ENCODE assay signal across 1 cellular context in the genomic region with DNA sequence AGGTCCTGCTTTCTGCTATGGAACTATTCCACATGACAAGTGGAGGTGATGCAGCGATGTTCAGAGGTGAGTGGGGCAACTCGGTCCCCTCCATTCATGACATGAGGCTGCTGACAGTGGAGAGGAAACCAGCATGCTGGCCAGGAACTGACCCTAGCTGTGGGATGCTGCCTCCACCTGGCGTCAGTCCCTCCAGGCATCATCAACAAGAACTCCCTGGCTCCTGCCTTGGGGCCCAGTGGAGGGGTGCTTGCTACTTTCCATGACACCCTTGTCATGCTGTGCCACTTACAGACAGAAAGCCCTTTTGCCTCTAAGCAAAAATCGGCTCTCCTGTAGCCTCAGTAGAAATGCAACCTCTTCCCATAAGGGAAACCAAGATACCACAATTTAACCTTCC.
TF ChIP-seq lines count a peak whose summit lies in the region.

No MANE protein-coding gene starts in this region.

TF ChIP-seq in HCT116, 20 proteins besides CTCF, POLR2A, EP300 and RAD21 (continued from another document):
- TF ChIP-seq POLR2AphosphoS5 (IDR thresholded peaks at IDR 0.05; ENCODE audit: low read depth, low read length) (no peak), SRF (IDR thresholded peaks at IDR 0.05; ENCODE audit: low read depth) (no peak), JUND (IDR thresholded peaks at IDR 0.05) (no peak), SP1 (IDR thresholded peaks at IDR 0.05; ENCODE audit: low read depth) (no peak), ZNF274 (IDR thresholded peaks at IDR 0.05; ENCODE audit: low read depth, low read length) (no peak), YY1 (IDR thresholded peaks at IDR 0.05; ENCODE audit: extremely low read depth, insufficient replicate concordance, low read depth, low read length) (no peak), EGR1 (IDR thresholded peaks at IDR 0.05; ENCODE audit: low read depth) (no peak), TCF7L2 (IDR thresholded peaks at IDR 0.05; ENCODE audit: borderline replicate concordance, extremely low read depth, insufficient read depth, insufficient read length) (no peak), EZH2 (IDR thresholded peaks at IDR 0.05) (no peak), CBX3 (IDR thresholded peaks at IDR 0.05; ENCODE audit: low read depth) (no peak), ELF1 (IDR thresholded peaks at IDR 0.05; ENCODE audit: borderline replicate concordance, low read depth) (no peak), ZFX (IDR thresholded peaks at IDR 0.05) (no peak)
- TF ChIP-seq, protein P1, sequence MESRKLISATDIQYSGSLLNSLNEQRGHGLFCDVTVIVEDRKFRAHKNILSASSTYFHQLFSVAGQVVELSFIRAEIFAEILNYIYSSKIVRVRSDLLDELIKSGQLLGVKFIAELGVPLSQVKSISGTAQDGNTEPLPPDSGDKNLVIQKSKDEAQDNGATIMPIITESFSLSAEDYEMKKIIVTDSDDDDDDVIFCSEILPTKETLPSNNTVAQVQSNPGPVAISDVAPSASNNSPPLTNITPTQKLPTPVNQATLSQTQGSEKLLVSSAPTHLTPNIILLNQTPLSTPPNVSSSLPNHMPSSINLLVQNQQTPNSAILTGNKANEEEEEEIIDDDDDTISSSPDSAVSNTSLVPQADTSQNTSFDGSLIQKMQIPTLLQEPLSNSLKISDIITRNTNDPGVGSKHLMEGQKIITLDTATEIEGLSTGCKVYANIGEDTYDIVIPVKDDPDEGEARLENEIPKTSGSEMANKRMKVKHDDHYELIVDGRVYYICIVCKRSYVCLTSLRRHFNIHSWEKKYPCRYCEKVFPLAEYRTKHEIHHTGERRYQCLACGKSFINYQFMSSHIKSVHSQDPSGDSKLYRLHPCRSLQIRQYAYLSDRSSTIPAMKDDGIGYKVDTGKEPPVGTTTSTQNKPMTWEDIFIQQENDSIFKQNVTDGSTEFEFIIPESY (IDR thresholded peaks at IDR 0.05; ENCODE audit: extremely low read depth, insufficient replicate concordance, low read length), result no peak
- TF ChIP-seq, protein P2, sequence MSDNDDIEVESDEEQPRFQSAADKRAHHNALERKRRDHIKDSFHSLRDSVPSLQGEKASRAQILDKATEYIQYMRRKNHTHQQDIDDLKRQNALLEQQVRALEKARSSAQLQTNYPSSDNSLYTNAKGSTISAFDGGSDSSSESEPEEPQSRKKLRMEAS (IDR thresholded peaks at IDR 0.05), result no peak
- TF ChIP-seq, protein P3, sequence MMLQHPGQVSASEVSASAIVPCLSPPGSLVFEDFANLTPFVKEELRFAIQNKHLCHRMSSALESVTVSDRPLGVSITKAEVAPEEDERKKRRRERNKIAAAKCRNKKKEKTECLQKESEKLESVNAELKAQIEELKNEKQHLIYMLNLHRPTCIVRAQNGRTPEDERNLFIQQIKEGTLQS (IDR thresholded peaks at IDR 0.05), result no peak
TF ChIP-seq in HCT116: peak in this region for 0.
